Comparison of ENCODE assay signal across 21 cellular contexts in the genomic region with DNA sequence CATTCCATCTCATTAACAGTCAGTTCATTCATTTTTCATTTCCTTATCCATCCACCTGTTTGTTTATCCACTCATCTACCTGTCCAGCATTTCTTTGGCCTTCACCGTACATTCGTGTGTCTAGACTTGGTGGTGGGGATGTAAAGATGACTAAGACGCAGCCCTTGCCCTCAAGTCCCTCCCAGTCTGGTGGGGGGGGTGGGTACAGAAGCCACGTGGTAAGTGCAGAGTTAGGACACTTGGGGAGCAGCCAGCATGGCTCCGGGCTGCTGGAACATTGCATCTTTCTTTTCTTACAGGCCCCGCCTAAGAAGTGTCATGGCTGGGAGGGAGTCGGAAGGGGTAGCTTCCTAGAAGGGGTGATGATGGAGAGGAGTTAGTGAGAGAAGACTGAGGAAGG.
"Had no signal": no experiment of that assay in that cellular context is flagged by ENCODE, and none has a peak within 500 bp of the region (broad histone marks: within the 10 kb centered on the region; RNA-seq: fewer than 3 reads in every experiment).

No MANE protein-coding gene starts in this region.

- ATAC-seq: left lobe of liver; lower lobe of right lung; stimulated activated memory B cell treated with anti-CD40 and anti-IgM and Interleukin-4, amounts not matched to agents 10 μg/mL and 1 μg/mL and 100 μg/mL, for 72 hours had no signal

- H3K4me1 Mint-ChIP-seq: stimulated activated memory B cell treated with anti-CD40 and anti-IgM and Interleukin-4, amounts not matched to agents 10 μg/mL and 1 μg/mL and 100 μg/mL, for 72 hours had no signal

- H3K27me3 Mint-ChIP-seq: progenitor cell of endocrine pancreas had no signal

- H3K9me3 ChIP-seq: esophagus squamous epithelium, lower lobe of right lung, sigmoid colon, transverse colon, uterus had no signal

- H3K36me3 Mint-ChIP-seq: activated naive CD8-positive, alpha-beta T cell treated with anti-CD3 and anti-CD28 coated beads for 36 hours; naive B cell; stimulated activated memory B cell treated with anti-CD40 and anti-IgM and Interleukin-4, amounts not matched to agents 10 μg/mL and 1 μg/mL and 100 μg/mL, for 72 hours had no signal

- DNase-seq: activated CD4-positive, alpha-beta T cell treated with anti-CD3 and anti-CD28 coated beads for 1 hour; activated naive CD4-positive, alpha-beta T cell treated with Interleukin-2 at 50 U/mL for 16 hours; activated naive CD8-positive, alpha-beta T cell treated with anti-CD3 and anti-CD28 coated beads for 36 hours; activated T-cell treated with anti-CD3 and anti-CD28 coated beads, Interleukin-2, amount 50 U/mL, for 24 hours; amygdala; cortex of kidney; endodermal cell; esophagus squamous epithelium; lower lobe of right lung; naive B cell; retina; sigmoid colon; stimulated activated CD4-positive, alpha-beta T cell treated with anti-CD3 and anti-CD28 coated beads, Interleukin-15, amount 100 ng/mL, for 24 hours; transverse colon; uterus had no signal

- H3K27ac Mint-ChIP-seq: activated naive CD8-positive, alpha-beta T cell treated with anti-CD3 and anti-CD28 coated beads for 36 hours; activated T-cell treated with anti-CD3 and anti-CD28 coated beads, Interleukin-2, amount 50 U/mL, for 24 hours; activated T-helper 2 cell treated with anti-CD3 and anti-CD28 coated beads, Interferon-gamma antibody, Interleukin-2, Interleukin-4, amounts not matched to agents 10 μg/mL and 5 μg/mL and 100 μg/mL, durations not matched to agents 14 hours and 24 hours and 36 hours; endodermal cell; naive B cell; progenitor cell of endocrine pancreas; stimulated activated memory B cell treated with anti-CD40 and anti-IgM and Interleukin-4, amounts not matched to agents 10 μg/mL and 1 μg/mL and 100 μg/mL, for 72 hours; T-helper 2 cell treated with Interferon-gamma antibody and Interleukin-4, amounts not matched to agents 5 μg/mL and 100 μg/mL, for 36 hours had no signal

- H3K4me3 Mint-ChIP-seq: activated naive CD8-positive, alpha-beta T cell treated with anti-CD3 and anti-CD28 coated beads for 36 hours; activated T-cell treated with anti-CD3 and anti-CD28 coated beads, Interleukin-2, amount 50 U/mL, for 24 hours; endodermal cell; naive B cell; stimulated activated memory B cell treated with anti-CD40 and anti-IgM and Interleukin-4, amounts not matched to agents 10 μg/mL and 1 μg/mL and 100 μg/mL, for 72 hours; T-helper 2 cell treated with Interferon-gamma antibody and Interleukin-4, amounts not matched to agents 5 μg/mL and 100 μg/mL, for 36 hours had no signal

- H3K4me3 ChIP-seq: esophagus squamous epithelium, lower lobe of right lung, sigmoid colon, smooth muscle cell, transverse colon, uterus had no signal

- H3K4me2 ChIP-seq: smooth muscle cell had no signal

- H3K4me1 ChIP-seq: lower lobe of right lung, uterus had no signal

- H3K27ac ChIP-seq: esophagus squamous epithelium, lower lobe of right lung, sigmoid colon, transverse colon, uterus had no signal

- H3K36me3 ChIP-seq: esophagus squamous epithelium, lower lobe of right lung, sigmoid colon, transverse colon, uterus had no signal

- H3K9me3 Mint-ChIP-seq: activated naive CD8-positive, alpha-beta T cell treated with anti-CD3 and anti-CD28 coated beads for 36 hours; activated T-cell treated with anti-CD3 and anti-CD28 coated beads, Interleukin-2, amount 50 U/mL, for 24 hours; activated T-helper 2 cell treated with anti-CD3 and anti-CD28 coated beads, Interferon-gamma antibody, Interleukin-2, Interleukin-4, amounts not matched to agents 10 μg/mL and 5 μg/mL and 100 μg/mL, durations not matched to agents 14 hours and 24 hours and 36 hours; T-helper 2 cell treated with Interferon-gamma antibody and Interleukin-4, amounts not matched to agents 5 μg/mL and 100 μg/mL, for 36 hours had no signal

- H3K27me3 ChIP-seq: uterus had no signal
